Comparison of ENCODE assay signal across 15 cellular contexts in genomic region chr14:37924622-37925021, GRCh38.
"Had no signal": no experiment of that assay in that cellular context is flagged by ENCODE, and none has a peak within 500 bp of the region (broad histone marks: within the 10 kb centered on the region; RNA-seq: fewer than 3 reads in every experiment).

No MANE protein-coding gene starts in this region.

- H3K27me3 ChIP-seq: colonic mucosa, heart left ventricle, right atrium auricular region, testis, tibial nerve had no signal

- H3K4me3 ChIP-seq: colonic mucosa, heart left ventricle, right atrium auricular region, testis, tibial nerve had no signal

- H3K36me3 ChIP-seq: colonic mucosa, heart left ventricle, right atrium auricular region, tibial nerve had no signal

- ATAC-seq: heart left ventricle; left colon; naive thymus-derived CD4-positive, alpha-beta T cell had no signal

- H3K27ac ChIP-seq: colonic mucosa, heart left ventricle, right atrium auricular region, testis, tibial nerve had no signal

- H3K4me1 Mint-ChIP-seq: nephron progenitor cell had no signal

- H3K36me3 Mint-ChIP-seq: naive thymus-derived CD4-positive, alpha-beta T cell had no signal

- H3K4me1 ChIP-seq: colonic mucosa, heart left ventricle, right atrium auricular region, testis, tibial nerve had no signal

- H3K9me3 ChIP-seq: colonic mucosa, heart left ventricle, right atrium auricular region, testis had no signal

- H3K4me3 Mint-ChIP-seq: naive thymus-derived CD4-positive, alpha-beta T cell; nephron progenitor cell had no signal

- H3K27ac Mint-ChIP-seq: naive thymus-derived CD4-positive, alpha-beta T cell; nephron progenitor cell had no signal

- DNase-seq: colonic mucosa; dermis blood vessel endothelial cell; heart left ventricle; hippocampal formation; left colon; mesendoderm; naive thymus-derived CD4-positive, alpha-beta T cell; nephron progenitor cell; posterior cingulate gyrus; small intestine; stimulated activated CD4-positive, alpha-beta T cell treated with anti-CD3 and anti-CD28 coated beads, Interleukin-12 subunit alpha, Interleukin-12 subunit beta, amount 100 ng/mL, for 4 hours; stimulated activated naive CD4-positive, alpha-beta T cell; testis had no signal
